Comparison of ENCODE assay signal across 15 cellular contexts in genomic region chr11:102629901-102630300, GRCh38. TPM values are rescaled to one million over a fixed set of nuclear protein-coding genes. Genes with fewer than 3 reads are reported as not detected.
"Had no signal": no experiment of that assay in that cellular context is flagged by ENCODE, and none has a peak within 500 bp of the region (broad histone marks: within the 10 kb centered on the region; RNA-seq: fewer than 3 reads in every experiment).

No MANE protein-coding gene starts in this region.

RNA-seq across cellular contexts. Expression of gene MMP20, which starts 4.8 kb away (rescaled TPM):
- total RNA-seq: activated CD4-positive, alpha-beta memory T cell treated with anti-CD3 and anti-CD28 coated beads, Interleukin-2, amount 10 ng/mL, durations not matched to agents 7 days and 5 days; activated CD4-positive, alpha-beta T cell treated with anti-CD3 and anti-CD28 coated beads, Interleukin-2, amount 10 ng/mL, durations not matched to agents 7 days and 5 days; activated naive CD4-positive, alpha-beta T cell treated with anti-CD3 and anti-CD28 coated beads, Interleukin-2, amount 50 U/mL, for 72 hours; activated naive CD8-positive, alpha-beta T cell treated with anti-CD3 and anti-CD28 coated beads, Interleukin-2, amount 10 ng/mL, durations not matched to agents 7 days and 5 days; activated T-cell treated with anti-CD3 and anti-CD28 coated beads, Interleukin-2, amount 50 U/mL, for 72 hours; ascending aorta; colonic mucosa; dermis microvascular lymphatic vessel endothelial cell; epithelial cell of proximal tubule; esophagus muscularis mucosa; foreskin keratinocyte; gastrocnemius medialis; heart left ventricle; T-helper 1 cell treated with Interleukin-12 subunit alpha and Interleukin-12 subunit beta and Interleukin-4 antibody, amounts not matched to agents 30 ng/mL and 1 ng/mL, for 36 hours; WTC11 had no signal
- polyA plus RNA-seq: foreskin keratinocyte, heart left ventricle had no signal
